8 cellular contexts compared by ENCODE assay signal in genomic region chr12:111685322-111685810, GRCh38. TPM values are rescaled to one million over a fixed set of nuclear protein-coding genes. Genes with fewer than 3 reads are reported as not detected.
DNase-seq lines count a peak whose midpoint lies in the region; ATAC-seq lines count a peak whose summit lies in the region.

No MANE protein-coding gene starts in this region.

- intact Hi-C loops in left cardiac atrium (cut with DNase I) (loop anchor here in 1 of 2 donors (10.0 kb wide), 1 partner anchor 291 kb away; no protein-coding TSS in a partner anchor), Right ventricle myocardium inferior (cut with DNase I) (loop anchor here (10.0 kb wide), 1 partner anchor 291 kb away; no protein-coding TSS in a partner anchor)

- DNase-seq in left cardiac atrium: peak; percentile 28
- no peak for DNase-seq in Right ventricle myocardium inferior (ENCODE audit: missing footprints)
- no peak for DNase-seq in activated naive CD4-positive, alpha-beta T cell treated with anti-CD3 and anti-CD28 coated beads, Interleukin-2, amount 50 U/mL, for 72 hours (ENCODE audit: low spot score in 2 of 2)
- DNase-seq in stimulated activated naive CD8-positive, alpha-beta T cell treated with anti-CD3 and anti-CD28 coated beads, Interleukin-15, amount 100 ng/mL, for 72 hours: no peak
- DNase-seq in NCI-H226: no peak
- DNase-seq in KG1 (lab: John Stamatoyannopoulos, UW): no peak

- H3K9me3 ChIP-seq in iPS-18c (ENCODE audit: control insufficient read depth, insufficient read depth, low read length): peaks cover 2% of the 10 kb centered on the region

- no peaks in the 10 kb centered on the region for H3K9me3 Mint-ChIP-seq in activated naive CD4-positive, alpha-beta T cell treated with anti-CD3 and anti-CD28 coated beads, Interleukin-2, amount 50 U/mL, for 72 hours
- no peaks in the 10 kb centered on the region for H3K9me3 Mint-ChIP-seq in stimulated activated naive CD8-positive, alpha-beta T cell treated with anti-CD3 and anti-CD28 coated beads, Interleukin-15, amount 100 ng/mL, for 72 hours

- H3K4me3 ChIP-seq in iPS-18c (ENCODE audit: insufficient read depth, low read depth, low read length): peak overlapping the region; percentile 98

- peaks cover 44% of the 10 kb centered on the region for H3K4me1 Mint-ChIP-seq in stimulated activated naive CD8-positive, alpha-beta T cell treated with anti-CD3 and anti-CD28 coated beads, Interleukin-15, amount 100 ng/mL, for 72 hours

- ATAC-seq in left cardiac atrium (peak; percentile 6 to 34), Right ventricle myocardium inferior (no peak), HG03571 (IDR thresholded peaks at IDR 0.05; ENCODE audit: unreplicated experiment) (peak; percentile 8)
- ATAC-seq in activated naive CD4-positive, alpha-beta T cell treated with anti-CD3 and anti-CD28 coated beads, Interleukin-2, amount 50 U/mL, for 72 hours: peak; percentile 3 to 7
- ATAC-seq in stimulated activated naive CD8-positive, alpha-beta T cell treated with anti-CD3 and anti-CD28 coated beads, Interleukin-15, amount 100 ng/mL, for 72 hours: peak; percentile 8

- peak overlapping the region; percentile 95 to 99 for H3K4me3 Mint-ChIP-seq in stimulated activated naive CD8-positive, alpha-beta T cell treated with anti-CD3 and anti-CD28 coated beads, Interleukin-15, amount 100 ng/mL, for 72 hours

- no peaks in the 10 kb centered on the region for H3K27me3 Mint-ChIP-seq in stimulated activated naive CD8-positive, alpha-beta T cell treated with anti-CD3 and anti-CD28 coated beads, Interleukin-15, amount 100 ng/mL, for 72 hours

- H3K27ac Mint-ChIP-seq in activated naive CD4-positive, alpha-beta T cell treated with anti-CD3 and anti-CD28 coated beads, Interleukin-2, amount 50 U/mL, for 72 hours: peak overlapping the region; percentile 99 to 100
- H3K27ac Mint-ChIP-seq in stimulated activated naive CD8-positive, alpha-beta T cell treated with anti-CD3 and anti-CD28 coated beads, Interleukin-15, amount 100 ng/mL, for 72 hours: peak overlapping the region; percentile 99 to 100

- peaks cover 14 to 17% of the 10 kb centered on the region in 2 donors for H3K36me3 Mint-ChIP-seq in activated naive CD4-positive, alpha-beta T cell treated with anti-CD3 and anti-CD28 coated beads, Interleukin-2, amount 50 U/mL, for 72 hours

RNA-seq across cellular contexts. Expression of gene BRAP, which starts 0.4 kb away (rescaled TPM):
- total RNA-seq in left cardiac atrium: 10 to 100 TPM; 12.9 to 13.0 TPM
- 14.1 TPM for total RNA-seq in Right ventricle myocardium inferior
- total RNA-seq in activated naive CD4-positive, alpha-beta T cell treated with anti-CD3 and anti-CD28 coated beads, Interleukin-2, amount 50 U/mL, for 72 hours: 10 to 100 TPM; 17.1 to 18.8 TPM

RNA-seq across cellular contexts. Expression of gene ACAD10, which starts 0.5 kb away (rescaled TPM):
- total RNA-seq in left cardiac atrium (10 to 100 TPM; 17.7 to 23.7 TPM), Right ventricle myocardium inferior (27.8 TPM)
- total RNA-seq in activated naive CD4-positive, alpha-beta T cell treated with anti-CD3 and anti-CD28 coated beads, Interleukin-2, amount 50 U/mL, for 72 hours: 10 to 100 TPM; 23.3 to 31.4 TPM
